In the genomic region with DNA sequence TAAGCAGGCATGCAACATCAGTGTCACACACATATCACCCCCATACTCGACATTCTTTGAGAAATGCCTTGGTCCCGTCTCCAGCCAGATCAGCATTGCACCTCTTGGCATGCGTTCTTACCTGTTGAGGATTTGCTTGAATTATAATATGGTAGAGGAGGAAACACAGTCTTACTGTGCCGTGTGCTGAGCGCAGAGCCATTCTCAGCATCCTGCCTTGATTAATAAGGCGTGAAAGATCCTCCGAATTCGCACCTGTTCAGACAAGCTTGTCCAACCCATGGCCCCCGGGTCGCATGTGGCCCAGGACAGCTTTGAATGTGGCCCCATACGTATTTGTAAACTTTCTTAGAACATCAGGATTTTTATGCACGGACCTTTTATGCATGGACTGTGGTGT, we compare ENCODE assay signal across 18 cellular contexts.
A peak's percentile ranks its signal among the peaks of the same experiment; 100 is the strongest.
DNase-seq lines count a peak whose midpoint lies in the region; ATAC-seq and TF ChIP-seq lines count a peak whose summit lies in the region.
"Had no signal": no experiment of that assay in that cellular context is flagged by ENCODE, and none has a peak within 500 bp of the region (broad histone marks: within the 10 kb centered on the region; RNA-seq: fewer than 3 reads in every experiment).

No MANE protein-coding gene starts in this region.

- H3K4me3 Mint-ChIP-seq in nephron = no peak overlapping the region
- H3K4me3 Mint-ChIP-seq in CD8-positive, alpha-beta memory T cell = no peak overlapping the region
- H3K4me3 Mint-ChIP-seq: CD14-positive monocyte; CD4-positive, alpha-beta memory T cell; CD4-positive, CD25-positive, alpha-beta regulatory T cell had no signal

- no peak overlapping the region for H3K4me3 ChIP-seq in SJCRH30
- no peak overlapping the region for H3K4me3 ChIP-seq in CD8-positive, alpha-beta memory T cell (ENCODE audit: low read length)
- H3K4me3 ChIP-seq: BLaER1 had no signal

- H3K27me3 ChIP-seq in SJCRH30 = no peaks in the 10 kb centered on the region
- no peaks in the 10 kb centered on the region for H3K27me3 ChIP-seq in CD8-positive, alpha-beta memory T cell (ENCODE audit: insufficient read depth, low read length, poor library complexity, severe bottlenecking)
- H3K27me3 ChIP-seq: BE2C, BLaER1 had no signal

- H3K27ac ChIP-seq in SJCRH30 = peak overlapping the region; percentile 14
- no peak overlapping the region for H3K27ac ChIP-seq in CD8-positive, alpha-beta memory T cell (ENCODE audit: low read depth, low read length)
- H3K27ac ChIP-seq: BLaER1 had no signal

- H3K36me3 Mint-ChIP-seq in nephron (ENCODE audit: low read depth) = no peaks in the 10 kb centered on the region
- peaks cover 0 to 3% (median 0%) of the 10 kb centered on the region in 3 donors for H3K36me3 Mint-ChIP-seq in CD8-positive, alpha-beta memory T cell
- H3K36me3 Mint-ChIP-seq: CD14-positive monocyte; CD4-positive, alpha-beta memory T cell; CD4-positive, CD25-positive, alpha-beta regulatory T cell had no signal

- DNase-seq in SJCRH30 (peak; percentile 11 to 45), cerebellum (ENCODE audit: low spot score) (peak; percentile 50), DMS79 treated with DMSO at 0.1 percent for 48 hours (lab: John Stamatoyannopoulos, UW) (no peak)
- DNase-seq in CD8-positive, alpha-beta memory T cell = no peak
- DNase-seq: 8988T; ACHN; BE2C; Caco-2; Calu3; CD4-positive, alpha-beta memory T cell; CD4-positive, CD25-positive, alpha-beta regulatory T cell; DND-41; EL; GF-D8 had no signal

- peaks cover 29% of the 10 kb centered on the region for H3K27me3 Mint-ChIP-seq in nephron (ENCODE audit: low read depth)
- H3K27me3 Mint-ChIP-seq in CD8-positive, alpha-beta memory T cell = no peaks in the 10 kb centered on the region
- H3K27me3 Mint-ChIP-seq: CD4-positive, alpha-beta memory T cell; CD4-positive, CD25-positive, alpha-beta regulatory T cell had no signal

- peak overlapping the region; percentile 77 to 95 (median 91) for H3K27ac Mint-ChIP-seq in nephron
- no peak overlapping the region for H3K27ac Mint-ChIP-seq in CD8-positive, alpha-beta memory T cell
- H3K27ac Mint-ChIP-seq: CD4-positive, alpha-beta memory T cell; CD4-positive, CD25-positive, alpha-beta regulatory T cell had no signal

- CTCF ChIA-PET in CD8-positive, alpha-beta memory T cell (lab: Charles Lee) = no interaction called here

- no peak for ATAC-seq in HG03565 (IDR thresholded peaks at IDR 0.05; ENCODE audit: unreplicated experiment)

- no peaks in the 10 kb centered on the region for H3K9me3 ChIP-seq in SJCRH30 (replicated peaks)
- H3K9me3 ChIP-seq in CD8-positive, alpha-beta memory T cell (ENCODE audit: low read length) = no peaks in the 10 kb centered on the region
- H3K9me3 ChIP-seq: BE2C, BLaER1, Caco-2 had no signal

- peaks cover 27% of the 10 kb centered on the region for H3K4me1 ChIP-seq in SJCRH30
- no peaks in the 10 kb centered on the region for H3K4me1 ChIP-seq in CD8-positive, alpha-beta memory T cell (ENCODE audit: insufficient read depth, low read length)
- H3K4me1 ChIP-seq: BE2C, BLaER1 had no signal

- POLR2A ChIA-PET in CD8-positive, alpha-beta memory T cell (lab: Charles Lee) = no interaction called here

- TF ChIP-seq CTCF in nephron (IDR thresholded peaks at IDR 0.05; ENCODE audit: unreplicated experiment in 3 of 3) = no peak

- peaks cover 50% of the 10 kb centered on the region for H3K4me1 Mint-ChIP-seq in nephron
- no peaks in the 10 kb centered on the region for H3K4me1 Mint-ChIP-seq in CD8-positive, alpha-beta memory T cell
- H3K4me1 Mint-ChIP-seq: CD4-positive, alpha-beta memory T cell had no signal

- H3K9me3 Mint-ChIP-seq in nephron = no peaks in the 10 kb centered on the region
- no peaks in the 10 kb centered on the region for H3K9me3 Mint-ChIP-seq in CD8-positive, alpha-beta memory T cell
- H3K9me3 Mint-ChIP-seq: CD4-positive, alpha-beta memory T cell; CD4-positive, CD25-positive, alpha-beta regulatory T cell had no signal

- no peaks in the 10 kb centered on the region for H3K36me3 ChIP-seq in SJCRH30
- H3K36me3 ChIP-seq in CD8-positive, alpha-beta memory T cell (ENCODE audit: insufficient read depth, low read length) = no peaks in the 10 kb centered on the region
- H3K36me3 ChIP-seq: BE2C, BLaER1 had no signal

Comparison
In these comparisons a context has a peak if more than half of its experiments do, and no peak if none do; other contexts are left out.
1. DNase-seq: peak in SJCRH30 (2 of 2) and cerebellum (single experiment); none in CD8-positive, alpha-beta memory T cell (0 of 5) and DMS79 treated with DMSO at 0.1 percent for 48 hours (single experiment).
2. H3K27ac Mint-ChIP-seq: peak in nephron (3 of 3); none in CD8-positive, alpha-beta memory T cell (0 of 8).